In genomic region chr3:179452166-179452544, GRCh38 we compare ENCODE assay signal across 8 cellular contexts. TPM values are rescaled to one million over a fixed set of nuclear protein-coding genes. Genes with fewer than 3 reads are reported as not detected.
DNase-seq lines count a peak whose midpoint lies in the region; ATAC-seq and TF ChIP-seq lines count a peak whose summit lies in the region.

No MANE protein-coding gene starts in this region.

- H4K20me1 ChIP-seq in hepatocyte (ENCODE audit: insufficient read depth, poor library complexity, severe bottlenecking), result no peaks in the 10 kb centered on the region

- H3K4me2 ChIP-seq in hepatocyte, result peak overlapping the region; percentile 89

- CTCF ChIA-PET in WTC11 (lab: Charles Lee), result no interaction called here

- no peak for TF ChIP-seq POLR2A in stomach (IDR thresholded peaks at IDR 0.05)

- H3K27me3 ChIP-seq in hepatocyte (peaks cover 11% of the 10 kb centered on the region), stomach (no peaks in the 10 kb centered on the region)

- peaks cover 28% of the 10 kb centered on the region for H3K79me2 ChIP-seq in hepatocyte

- peak overlapping the region; percentile 96 for H3K27ac ChIP-seq in hepatocyte
- peak overlapping the region in 4 of 5 donors; percentile 85 to 97 (median 92) for H3K27ac ChIP-seq in stomach

- peak overlapping the region; percentile 85 for H3K4me3 Mint-ChIP-seq in WTC11

- no peaks in the 10 kb centered on the region for H3K9me3 Mint-ChIP-seq in WTC11

- ATAC-seq in WTC11 (no peak), HG02588 (IDR thresholded peaks at IDR 0.05; ENCODE audit: unreplicated experiment) (no peak), HG03342 (IDR thresholded peaks at IDR 0.05; ENCODE audit: unreplicated experiment) (no peak)

- H3K9me3 ChIP-seq in hepatocyte (ENCODE audit: low read depth) (no peaks in the 10 kb centered on the region), stomach (no peaks in the 10 kb centered on the region)

- no peak for TF ChIP-seq EP300 in stomach (IDR thresholded peaks at IDR 0.05)

- no peaks in the 10 kb centered on the region for H3K9me2 ChIP-seq in hepatocyte (replicated peaks; ENCODE audit: insufficient read depth)

- H3K27ac Mint-ChIP-seq in WTC11, result peak overlapping the region; percentile 83; the same call in 1 of the 2 replicates

- intact Hi-C loops in stomach (cut with DNase I; ENCODE audit: low total_unique reads), result no loop called here

- H2AFZ ChIP-seq in hepatocyte, result peak overlapping the region; percentile 90

- POLR2A ChIA-PET in WTC11 (lab: Charles Lee), result no interaction called here

- whole genome bisulfite sequencing in hepatocyte (ENCODE audit: low lambda C conversion rate, missing lambda C conversion rate), result 27% methylated on average over 7 of the region's 7 CpGs
- WGBS in stomach, 5 donors, result 37 to 55% (median 44%) methylated on average over 7 of the region's 7 CpGs

- H3K4me1 Mint-ChIP-seq in WTC11, result peaks cover 52% of the 10 kb centered on the region

- H3K36me3 ChIP-seq in hepatocyte (replicated peaks; ENCODE audit: insufficient read depth, low read depth) (no peaks in the 10 kb centered on the region), stomach (no peaks in the 10 kb centered on the region)

- H3K27me3 Mint-ChIP-seq in WTC11 (ENCODE audit: low read depth), result peaks cover 27% of the 10 kb centered on the region

- DNase-seq in NCI-H1417 (lab: John Stamatoyannopoulos, UW) (peak in 2 of 3 experiments; percentile 42 to 66), NCI-H1417 treated with DMSO at 0.1 percent for 48 hours (lab: John Stamatoyannopoulos, UW) (no peak), WTC11 (ENCODE audit: low spot score) (no peak), hepatocyte (ENCODE audit: low spot score) (peak; percentile 73), stomach (no peak), COLO668 (lab: John Stamatoyannopoulos, UW; ENCODE audit: unreplicated experiment) (no peak)

- no peaks in the 10 kb centered on the region for H3K36me3 Mint-ChIP-seq in WTC11

- no peaks in the 10 kb centered on the region for H3K4me1 ChIP-seq in hepatocyte (ENCODE audit: insufficient read depth)
- H3K4me1 ChIP-seq in stomach, result peaks cover 0 to 43% (median 23%) of the 10 kb centered on the region in 4 donors

- H3K4me3 ChIP-seq in hepatocyte (peak overlapping the region; percentile 57), stomach (peak overlapping the region; percentile 67 to 89 (median 76))

- TF ChIP-seq CTCF in WTC11 (IDR thresholded peaks at IDR 0.05) (no peak), hepatocyte (IDR thresholded peaks at IDR 0.05; ENCODE audit: poor library complexity) (no peak), stomach (IDR thresholded peaks at IDR 0.05) (no peak)

TF ChIP-seq in WTC11, 78 proteins besides CTCF, POLR2A, EP300 and RAD21:
- TF ChIP-seq TCF7 (CRISPR knock-in tag; IDR thresholded peaks at IDR 0.05; ENCODE audit: low read depth) (no peak), USF2 (CRISPR knock-in tag; IDR thresholded peaks at IDR 0.05) (no peak), ZNF416 (CRISPR knock-in tag; IDR thresholded peaks at IDR 0.05) (no peak)
- TF ChIP-seq, protein P1, sequence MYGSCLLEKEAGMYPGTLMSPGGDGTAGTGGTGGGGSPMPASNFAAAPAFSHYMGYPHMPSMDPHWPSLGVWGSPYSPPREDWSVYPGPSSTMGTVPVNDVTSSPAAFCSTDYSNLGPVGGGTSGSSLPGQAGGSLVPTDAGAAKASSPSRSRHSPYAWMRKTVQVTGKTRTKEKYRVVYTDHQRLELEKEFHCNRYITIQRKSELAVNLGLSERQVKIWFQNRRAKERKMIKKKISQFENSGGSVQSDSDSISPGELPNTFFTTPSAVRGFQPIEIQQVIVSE (CRISPR knock-in tag; IDR thresholded peaks at IDR 0.05; ENCODE audit: borderline replicate concordance), result no peak

RNA-seq across cellular contexts. Expression of gene GNB4, which starts 0.9 kb away (rescaled TPM):
- 33.8 to 38.2 TPM (median 36.7 TPM) in 3 replicates for total RNA-seq in WTC11 (2021)
- total RNA-seq in hepatocyte, result 23.2 and 26.0 TPM in 2 replicates
- polyA plus RNA-seq in hepatocyte, result 8.5 and 9.0 TPM in 2 replicates
- total RNA-seq in stomach, result 10 to 100 TPM; 17.7 to 81.3 (median 35.6) TPM
- polyA plus RNA-seq in stomach, result 1 to 10 TPM; 3.8 to 9.8 (median 7.6) TPM

Comparison
In these comparisons a context has a peak if more than half of its experiments do, and no peak if none do; other contexts are left out.
1. DNase-seq: peak in NCI-H1417 (2 of 3) and hepatocyte (single experiment); none in NCI-H1417 treated with DMSO at 0.1 percent for 48 hours (single experiment), WTC11 (single experiment), stomach (single experiment) and COLO668 (single experiment).